Comparison of ENCODE assay signal across 8 cellular contexts in genomic region chr14:31927348-31927826, GRCh38.
A peak's percentile ranks its signal among the peaks of the same experiment; 100 is the strongest.
DNase-seq lines count a peak whose midpoint lies in the region; ATAC-seq and TF ChIP-seq lines count a peak whose summit lies in the region.

No MANE protein-coding gene starts in this region.

- H3K9ac ChIP-seq in MM.1S (ENCODE audit: low read length): no peak overlapping the region

- H3K27me3 ChIP-seq in lower lobe of right lung (ENCODE audit: low read depth): no peaks in the 10 kb centered on the region
- H3K27me3 ChIP-seq in MM.1S (replicated peaks; ENCODE audit: insufficient read depth, low read length): no peaks in the 10 kb centered on the region

- no peak overlapping the region for H3K4me2 ChIP-seq in MM.1S (ENCODE audit: low read depth, low read length)

- H3K79me2 ChIP-seq in MM.1S (ENCODE audit: low read length): no peaks in the 10 kb centered on the region

- no peak overlapping the region for H2AFZ ChIP-seq in MM.1S (ENCODE audit: low read length)

- H3K36me3 ChIP-seq in lower lobe of right lung (no peaks in the 10 kb centered on the region), urinary bladder (ENCODE audit: insufficient read depth) (no peaks in the 10 kb centered on the region), MM.1S (replicated peaks; ENCODE audit: insufficient read depth, low read length) (no peaks in the 10 kb centered on the region)

- DNase-seq in 8988T (peak; percentile 34), HS-27A (ENCODE audit: low read depth) (peak; percentile 69), caudate nucleus (lab: John Stamatoyannopoulos, UW) (peak in 5 of 61 donors; percentile 6 to 11 (median 9)), lower lobe of right lung (no peak), MM.1S (no peak), hippocampal formation (lab: John Stamatoyannopoulos, UW) (no peak)

- intact Hi-C loops in lower lobe of right lung (cut with DNase I): no loop called here

- no peaks in the 10 kb centered on the region for H4K20me1 ChIP-seq in MM.1S (ENCODE audit: insufficient read depth, low read length)

- peaks cover 15% of the 10 kb centered on the region for H3K4me1 ChIP-seq in lower lobe of right lung
- H3K4me1 ChIP-seq in urinary bladder (ENCODE audit: insufficient read depth): no peaks in the 10 kb centered on the region
- H3K4me1 ChIP-seq in MM.1S (ENCODE audit: low read length): no peaks in the 10 kb centered on the region

- H3K9me3 ChIP-seq in lower lobe of right lung (no peaks in the 10 kb centered on the region), MM.1S (replicated peaks; ENCODE audit: insufficient read depth, low read length) (no peaks in the 10 kb centered on the region)

- H3F3A ChIP-seq in MM.1S (ENCODE audit: insufficient read depth, low read length): no peaks in the 10 kb centered on the region

- H3K4me3 ChIP-seq in lower lobe of right lung (no peak overlapping the region), urinary bladder (ENCODE audit: low read depth, low read length) (no peak overlapping the region), MM.1S (ENCODE audit: low read length) (no peak overlapping the region)

- 6% methylated on average over 6 of the region's 6 CpGs for WGBS in urinary bladder

- no peaks in the 10 kb centered on the region for H3K9me2 ChIP-seq in MM.1S (replicated peaks; ENCODE audit: insufficient read depth, low read length)

- peak overlapping the region; percentile 74 for H3K27ac ChIP-seq in caudate nucleus (ENCODE audit: low read depth, low read length)
- H3K27ac ChIP-seq in lower lobe of right lung: peak overlapping the region; percentile 65
- peak overlapping the region; percentile 51 for H3K27ac ChIP-seq in urinary bladder (ENCODE audit: low read depth)
- H3K27ac ChIP-seq in MM.1S (ENCODE audit: low read length): no peak overlapping the region

- ATAC-seq in lower lobe of right lung: peak; percentile 35 to 36
- no peak for ATAC-seq in HG02973 (IDR thresholded peaks at IDR 0.05; ENCODE audit: unreplicated experiment)

- TF ChIP-seq CTCF in lower lobe of right lung (IDR thresholded peaks at IDR 0.05) (no peak), MM.1S (IDR thresholded peaks at IDR 0.05; ENCODE audit: low read length) (no peak)

Comparison
In these comparisons a context has a peak if more than half of its experiments do, and no peak if none do; other contexts are left out.
1. DNase-seq: peak in 8988T (single experiment) and HS-27A (single experiment); none in lower lobe of right lung (single experiment), MM.1S (single experiment) and hippocampal formation (0 of 2).